In the genomic region with DNA sequence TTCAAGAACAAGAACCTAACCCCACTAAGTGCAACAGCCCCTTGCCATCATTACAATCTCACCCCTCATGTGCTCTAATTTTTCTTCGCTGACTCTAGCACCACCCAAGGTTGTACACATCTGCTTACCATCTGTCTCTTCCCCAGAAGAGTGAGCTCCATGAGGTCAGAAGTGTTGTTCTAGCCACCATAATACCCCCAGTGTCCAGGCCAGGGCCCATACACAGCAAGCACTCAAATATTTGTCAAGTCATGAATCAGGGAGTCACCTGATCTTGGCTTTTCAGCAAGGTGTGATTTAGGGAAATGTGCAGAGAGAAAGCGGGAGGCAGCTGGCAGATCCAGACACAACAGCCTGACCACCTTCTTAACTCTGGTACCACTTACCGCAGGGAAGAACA, we compare ENCODE assay signal across 18 cellular contexts. TPM values are rescaled to one million over a fixed set of nuclear protein-coding genes. Genes with fewer than 3 reads are reported as not detected.
DNase-seq lines count a peak whose midpoint lies in the region; ATAC-seq and TF ChIP-seq lines count a peak whose summit lies in the region.
"Had no signal": no experiment of that assay in that cellular context is flagged by ENCODE, and none has a peak within 500 bp of the region (broad histone marks: within the 10 kb centered on the region; RNA-seq: fewer than 3 reads in every experiment).

No MANE protein-coding gene starts in this region.

- H3K4me1 Mint-ChIP-seq in activated naive CD8-positive, alpha-beta T cell treated with anti-CD3 and anti-CD28 coated beads, Interleukin-2, amount 10 ng/mL, durations not matched to agents 7 days and 5 days: peaks cover 20% of the 10 kb centered on the region
- peaks cover 21% of the 10 kb centered on the region for H3K4me1 Mint-ChIP-seq in activated naive CD8-positive, alpha-beta T cell treated with anti-CD3 and anti-CD28 coated beads for 36 hours
- H3K4me1 Mint-ChIP-seq in T-helper 17 cell: peaks cover 14% of the 10 kb centered on the region

- no peak overlapping the region for H3K4me3 Mint-ChIP-seq in activated naive CD8-positive, alpha-beta T cell treated with anti-CD3 and anti-CD28 coated beads, Interleukin-2, amount 10 ng/mL, durations not matched to agents 7 days and 5 days
- H3K4me3 Mint-ChIP-seq in activated naive CD8-positive, alpha-beta T cell treated with anti-CD3 and anti-CD28 coated beads for 36 hours: no peak overlapping the region
- no peak overlapping the region for H3K4me3 Mint-ChIP-seq in T-helper 17 cell
- H3K4me3 Mint-ChIP-seq: B cell; CD4-positive, alpha-beta memory T cell; H9 had no signal

- peaks cover 67% of the 10 kb centered on the region for H3K36me3 Mint-ChIP-seq in activated naive CD8-positive, alpha-beta T cell treated with anti-CD3 and anti-CD28 coated beads, Interleukin-2, amount 10 ng/mL, durations not matched to agents 7 days and 5 days
- H3K36me3 Mint-ChIP-seq in activated naive CD8-positive, alpha-beta T cell treated with anti-CD3 and anti-CD28 coated beads for 36 hours: peaks cover 64% of the 10 kb centered on the region
- peaks cover 22% of the 10 kb centered on the region for H3K36me3 Mint-ChIP-seq in T-helper 17 cell (ENCODE audit: low read depth)

- TF ChIP-seq CTCF in fibroblast of mammary gland (conservative IDR thresholded peaks at IDR 0.05; ENCODE audit: control insufficient read depth, insufficient read depth, low read depth, low read length): no peak

- ATAC-seq in activated naive CD8-positive, alpha-beta T cell treated with anti-CD3 and anti-CD28 coated beads, Interleukin-2, amount 10 ng/mL, durations not matched to agents 7 days and 5 days (ENCODE audit: low read depth): no peak
- ATAC-seq in T-helper 17 cell (no peak), HG03045 (IDR thresholded peaks at IDR 0.05; ENCODE audit: unreplicated experiment) (no peak), HG02840 (IDR thresholded peaks at IDR 0.05; ENCODE audit: low FRiP score, unreplicated experiment) (no peak)

- H3K4me3 ChIP-seq in fibroblast of mammary gland (ENCODE audit: control insufficient read depth, low read depth, low read length): no peak overlapping the region

- DNase-seq in activated naive CD8-positive, alpha-beta T cell treated with anti-CD3 and anti-CD28 coated beads, Interleukin-2, amount 10 ng/mL, durations not matched to agents 7 days and 5 days: no peak
- DNase-seq in activated naive CD8-positive, alpha-beta T cell treated with anti-CD3 and anti-CD28 coated beads for 36 hours: no peak
- no peak for DNase-seq in T-helper 17 cell
- peak; percentile 18 for DNase-seq in fibroblast of mammary gland (ENCODE audit: low read depth)
- no peak for DNase-seq in activated CD4-positive, alpha-beta T cell treated with anti-CD3 and anti-CD28 coated beads for 48 hours
- DNase-seq: 8988T; ACHN; C1 segment of cervical spinal cord; CD4-positive, alpha-beta memory T cell; COR-L47; DMS153; DMS79 treated with DMSO at 0.1 percent for 48 hours; EL; GOT3; H9 had no signal

- no peaks in the 10 kb centered on the region for H3K27me3 Mint-ChIP-seq in activated naive CD8-positive, alpha-beta T cell treated with anti-CD3 and anti-CD28 coated beads, Interleukin-2, amount 10 ng/mL, durations not matched to agents 7 days and 5 days
- no peaks in the 10 kb centered on the region for H3K27me3 Mint-ChIP-seq in activated naive CD8-positive, alpha-beta T cell treated with anti-CD3 and anti-CD28 coated beads for 36 hours
- H3K27me3 Mint-ChIP-seq in T-helper 17 cell: no peaks in the 10 kb centered on the region
- H3K27me3 Mint-ChIP-seq: B cell; CD4-positive, alpha-beta memory T cell had no signal

- POLR2A ChIA-PET in activated naive CD8-positive, alpha-beta T cell treated with anti-CD3 and anti-CD28 coated beads, Interleukin-2, amount 10 ng/mL, durations not matched to agents 7 days and 5 days (lab: Charles Lee): no interaction called here

- peak overlapping the region; percentile 23 for H3K27ac Mint-ChIP-seq in activated naive CD8-positive, alpha-beta T cell treated with anti-CD3 and anti-CD28 coated beads, Interleukin-2, amount 10 ng/mL, durations not matched to agents 7 days and 5 days
- no peak overlapping the region for H3K27ac Mint-ChIP-seq in activated naive CD8-positive, alpha-beta T cell treated with anti-CD3 and anti-CD28 coated beads for 36 hours
- peak overlapping the region; percentile 19 for H3K27ac Mint-ChIP-seq in T-helper 17 cell
- H3K27ac Mint-ChIP-seq: B cell, H9 had no signal

- no peaks in the 10 kb centered on the region for H3K9me3 ChIP-seq in T-helper 17 cell (ENCODE audit: control insufficient read depth, low read length, poor library complexity, severe bottlenecking)

- H3K9me3 Mint-ChIP-seq in activated naive CD8-positive, alpha-beta T cell treated with anti-CD3 and anti-CD28 coated beads, Interleukin-2, amount 10 ng/mL, durations not matched to agents 7 days and 5 days: no peaks in the 10 kb centered on the region
- peaks cover 8% of the 10 kb centered on the region for H3K9me3 Mint-ChIP-seq in activated naive CD8-positive, alpha-beta T cell treated with anti-CD3 and anti-CD28 coated beads for 36 hours

RNA-seq across cellular contexts. Expression of gene ERCC3, which starts 5.7 kb away (rescaled TPM):
- total RNA-seq in activated naive CD8-positive, alpha-beta T cell treated with anti-CD3 and anti-CD28 coated beads, Interleukin-2, amount 10 ng/mL, durations not matched to agents 7 days and 5 days: 10 to 100 TPM; 60.6 to 64.8 TPM
- total RNA-seq in activated naive CD8-positive, alpha-beta T cell treated with anti-CD3 and anti-CD28 coated beads for 36 hours: 10 to 100 TPM; 51.7 to 53.2 TPM
- total RNA-seq in T-helper 17 cell: 10 to 100 TPM; 33.5 to 43.5 TPM
